Comparison of ENCODE assay signal across 1 cellular context in the genomic region with DNA sequence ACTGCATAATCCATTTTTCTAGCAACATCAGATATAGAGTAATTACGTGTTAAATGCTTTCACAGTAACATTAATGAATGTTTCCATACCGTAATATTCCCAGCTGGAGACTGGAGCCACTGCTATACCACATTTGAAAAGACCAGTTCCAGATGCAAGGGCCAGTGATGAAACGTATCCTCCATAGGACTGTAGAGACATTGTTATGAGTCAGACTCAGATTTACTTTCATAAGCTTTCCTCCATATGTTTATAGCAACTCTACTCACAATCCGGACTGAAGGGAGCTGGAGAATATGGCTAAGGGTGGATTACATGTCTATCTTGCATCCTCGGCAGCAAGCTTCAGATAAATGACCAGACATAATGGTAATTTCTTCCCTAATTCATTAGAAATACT.
TF ChIP-seq lines count a peak whose summit lies in the region.

No MANE protein-coding gene starts in this region.

TF ChIP-seq in IMR-90, 13 proteins besides CTCF, POLR2A, EP300 and RAD21:
- TF ChIP-seq NFE2L2 (IDR thresholded peaks at IDR 0.05; ENCODE audit: low read depth, low read length) (no peak), CEBPB (IDR thresholded peaks at IDR 0.05; ENCODE audit: low read depth, low read length) (peak; percentile 57), MAZ (IDR thresholded peaks at IDR 0.05; ENCODE audit: borderline replicate concordance, low read depth, low read length) (no peak), MXI1 (IDR thresholded peaks at IDR 0.05; ENCODE audit: borderline replicate concordance, low read depth, low read length) (no peak), FOS (IDR thresholded peaks at IDR 0.05; ENCODE audit: low read depth, low read length) (peak; percentile 47; the same call in 1 of the 2 replicates), BHLHE40 (IDR thresholded peaks at IDR 0.05; ENCODE audit: low read depth, low read length) (no peak), RCOR1 (IDR thresholded peaks at IDR 0.05; ENCODE audit: insufficient replicate concordance, low read length) (no peak)
